In the genomic region with DNA sequence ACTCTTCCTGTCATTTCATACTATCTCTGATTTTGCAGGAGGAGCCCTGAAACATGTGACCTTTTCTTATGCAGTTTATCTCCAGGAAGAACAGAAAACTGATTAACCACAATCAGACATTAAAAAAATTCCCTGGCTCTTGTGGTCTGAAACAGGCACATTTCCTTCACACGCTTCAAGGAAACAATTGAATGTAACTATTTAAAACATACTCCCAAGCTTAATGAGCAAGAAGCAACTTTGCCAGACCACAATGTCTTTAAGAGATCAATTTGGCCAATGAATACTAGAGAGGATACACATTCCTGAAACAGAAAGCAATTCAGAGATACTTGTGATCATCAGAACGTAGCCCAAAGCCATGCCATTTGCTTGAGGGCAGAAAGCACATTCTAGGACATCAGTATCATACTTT, we compare ENCODE assay signal across 8 cellular contexts.
DNase-seq lines count a peak whose midpoint lies in the region; ATAC-seq lines count a peak whose summit lies in the region.

No MANE protein-coding gene starts in this region.

- CTCF ChIA-PET in activated CD4-positive, alpha-beta memory T cell treated with anti-CD3 and anti-CD28 coated beads for 36 hours (lab: Charles Lee): interaction anchor here (1.5 to 2.8 kb wide), 4 partner anchors 9 to 65 kb away, joined by 3 to 8 read pairs (median 6); a partner anchor contains a TSS

- H3K27me3 Mint-ChIP-seq in activated CD4-positive, alpha-beta memory T cell treated with anti-CD3 and anti-CD28 coated beads for 36 hours: no peaks in the 10 kb centered on the region
- no peaks in the 10 kb centered on the region for H3K27me3 Mint-ChIP-seq in memory B cell

- H3K36me3 Mint-ChIP-seq in activated CD4-positive, alpha-beta memory T cell treated with anti-CD3 and anti-CD28 coated beads for 36 hours: peaks cover 19% of the 10 kb centered on the region
- H3K36me3 Mint-ChIP-seq in memory B cell: peaks cover 12% of the 10 kb centered on the region

- intact Hi-C loops in activated CD4-positive, alpha-beta memory T cell treated with anti-CD3 and anti-CD28 coated beads for 36 hours (cut with micrococcal nuclease): loop anchor here (2.0 kb wide), 1 partner anchor 64 kb away; no protein-coding TSS in a partner anchor

- peaks cover 93% of the 10 kb centered on the region for H3K4me1 Mint-ChIP-seq in activated CD4-positive, alpha-beta memory T cell treated with anti-CD3 and anti-CD28 coated beads for 36 hours (ENCODE audit: low read depth)
- peaks cover 73% of the 10 kb centered on the region for H3K4me1 Mint-ChIP-seq in memory B cell

- H3K4me3 Mint-ChIP-seq in activated CD4-positive, alpha-beta memory T cell treated with anti-CD3 and anti-CD28 coated beads for 36 hours: peak overlapping the region; percentile 74
- H3K4me3 Mint-ChIP-seq in memory B cell: peak overlapping the region; percentile 24

- ATAC-seq in GM21786 (IDR thresholded peaks at IDR 0.05; ENCODE audit: unreplicated experiment) (peak; percentile 33), memory B cell (ENCODE audit: low read depth) (peak; percentile 54), HG03159 (IDR thresholded peaks at IDR 0.05; ENCODE audit: unreplicated experiment) (no peak)

- DNase-seq in Daoy (ENCODE audit: low read depth) (peak; percentile 33), memory B cell (ENCODE audit: low spot score in 2 of 2) (no peak), SHP77 (lab: John Stamatoyannopoulos, UW) (no peak), NAMALWA (ENCODE audit: low spot score) (no peak), NCI-H1092 treated with DMSO at 0.1 percent for 48 hours (lab: John Stamatoyannopoulos, UW) (no peak)
- DNase-seq in activated CD4-positive, alpha-beta memory T cell treated with anti-CD3 and anti-CD28 coated beads for 36 hours: no peak

- peak overlapping the region; percentile 95 for H3K27ac Mint-ChIP-seq in activated CD4-positive, alpha-beta memory T cell treated with anti-CD3 and anti-CD28 coated beads for 36 hours
- peak overlapping the region; percentile 66 for H3K27ac Mint-ChIP-seq in memory B cell

- POLR2A ChIA-PET in activated CD4-positive, alpha-beta memory T cell treated with anti-CD3 and anti-CD28 coated beads for 36 hours (lab: Charles Lee): interaction anchor here (0.5 to 4.6 kb wide), 7 partner anchors 10 to 332 kb away, joined by 3 to 43 read pairs (median 4); a partner anchor contains a TSS

- no peaks in the 10 kb centered on the region for H3K9me3 Mint-ChIP-seq in activated CD4-positive, alpha-beta memory T cell treated with anti-CD3 and anti-CD28 coated beads for 36 hours
- no peaks in the 10 kb centered on the region for H3K9me3 Mint-ChIP-seq in memory B cell
